ENCODE assay signal across 15 cellular contexts in genomic region chr2:43481927-43482542, GRCh38.
DNase-seq lines count a peak whose midpoint lies in the region; ATAC-seq, FAIRE-seq and TF ChIP-seq lines count a peak whose summit lies in the region.
"Had no signal": no experiment of that assay in that cellular context is flagged by ENCODE, and none has a peak within 500 bp of the region (broad histone marks: within the 10 kb centered on the region; RNA-seq: fewer than 3 reads in every experiment).

No MANE protein-coding gene starts in this region.

- H3K4me1 ChIP-seq in subcutaneous abdominal adipose tissue (ENCODE audit: control insufficient read depth in 5 of 5, insufficient read depth in 5 of 5, low read length in 5 of 5) (peaks cover 0 to 51% (median 29%) of the 10 kb centered on the region in 5 donors), SJCRH30 (no peaks in the 10 kb centered on the region)

- peak; percentile 26 for FAIRE-seq in GM12891 (lab: Jason Lieb, UNC)

- H3K27ac ChIP-seq in subcutaneous abdominal adipose tissue (ENCODE audit: low read depth, low read length) (peak overlapping the region; percentile 53), SJCRH30 (no peak overlapping the region)
- H3K27ac ChIP-seq: WERI-Rb-1 had no signal

- ATAC-seq in HG03460 (IDR thresholded peaks at IDR 0.05; ENCODE audit: unreplicated experiment): peak; percentile 47
- ATAC-seq: stimulated activated naive CD8-positive, alpha-beta T cell treated with anti-CD3 and anti-CD28 coated beads, Interleukin-15, Interleukin-2, amounts not matched to agents 100 U/mL and 50 U/mL, for 24 hours had no signal

- TF ChIP-seq POLR2A in GM12891 (IDR thresholded peaks at IDR 0.05; ENCODE audit: low read depth, low read length): no peak

- H3K36me3 ChIP-seq in subcutaneous abdominal adipose tissue (ENCODE audit: control insufficient read depth in 5 of 5, insufficient read depth in 5 of 5, low read length in 5 of 5): peaks cover 0 to 3% (median 0%) of the 10 kb centered on the region in 5 donors
- no peaks in the 10 kb centered on the region for H3K36me3 ChIP-seq in SJCRH30
- H3K36me3 ChIP-seq: WERI-Rb-1 had no signal

- no peak for DNase-seq in GM12891 (ENCODE audit: insufficient read length, low spot score)
- peak; percentile 4 for DNase-seq in germinal center (ENCODE audit: low spot score)
- no peak for DNase-seq in activated CD4-positive, alpha-beta T cell treated with anti-CD3 and anti-CD28 coated beads for 1 hour
- no peak for DNase-seq in activated CD4-positive, alpha-beta T cell treated with anti-CD3 and anti-CD28 coated beads for 48 hours
- DNase-seq in activated gamma-delta T cell (lab: John Stamatoyannopoulos, UW): no peak
- DNase-seq in SJCRH30: no peak
- DNase-seq: activated CD8-positive, alpha-beta memory T cell treated with anti-CD3 and anti-CD28 coated beads, Interleukin-2, amount 10 ng/mL, durations not matched to agents 7 days and 5 days; activated naive CD4-positive, alpha-beta T cell treated with anti-CD3 and anti-CD28 coated beads for 36 hours; DMS79; NCI-H1092 treated with DMSO at 0.1 percent for 48 hours; NCI-H226; stimulated activated naive CD8-positive, alpha-beta T cell treated with anti-CD3 and anti-CD28 coated beads, Interleukin-15, Interleukin-2, amounts not matched to agents 100 U/mL and 50 U/mL, for 24 hours; WERI-Rb-1 had no signal

- H3K9me3 ChIP-seq in subcutaneous abdominal adipose tissue (ENCODE audit: control insufficient read depth in 5 of 5, low read length in 5 of 5) (no peaks in the 10 kb centered on the region), SJCRH30 (replicated peaks) (no peaks in the 10 kb centered on the region)

- peak overlapping the region in 1 of 5 donors; percentile 3 for H3K9ac ChIP-seq in subcutaneous abdominal adipose tissue (ENCODE audit: low read length in 5 of 5)

- H3K27me3 ChIP-seq in subcutaneous abdominal adipose tissue (ENCODE audit: control insufficient read depth in 5 of 5, insufficient read depth in 4 of 5, low read length in 5 of 5) (no peaks in the 10 kb centered on the region), SJCRH30 (no peaks in the 10 kb centered on the region)

- no peak overlapping the region for H3K4me3 ChIP-seq in subcutaneous abdominal adipose tissue (ENCODE audit: low read depth in 1 of 5, low read length in 5 of 5)
- H3K4me3 ChIP-seq in SJCRH30: no peak overlapping the region

TF ChIP-seq in GM12891, 5 proteins besides CTCF, POLR2A, EP300 and RAD21:
- TF ChIP-seq TAF1 (IDR thresholded peaks at IDR 0.05; ENCODE audit: low read depth, low read length): no peak
- TF ChIP-seq POU2F2 (IDR thresholded peaks at IDR 0.05; ENCODE audit: low read depth, low read length): 0 out of 2 replicates have a peak, but pooled peaks have one; percentile 32
- no peak for TF ChIP-seq PAX5 (IDR thresholded peaks at IDR 0.05; ENCODE audit: insufficient read depth, low read length, severe bottlenecking)
- TF ChIP-seq POLR2AphosphoS5 (IDR thresholded peaks at IDR 0.05; ENCODE audit: low read depth, low read length): no peak
